In the genomic region with DNA sequence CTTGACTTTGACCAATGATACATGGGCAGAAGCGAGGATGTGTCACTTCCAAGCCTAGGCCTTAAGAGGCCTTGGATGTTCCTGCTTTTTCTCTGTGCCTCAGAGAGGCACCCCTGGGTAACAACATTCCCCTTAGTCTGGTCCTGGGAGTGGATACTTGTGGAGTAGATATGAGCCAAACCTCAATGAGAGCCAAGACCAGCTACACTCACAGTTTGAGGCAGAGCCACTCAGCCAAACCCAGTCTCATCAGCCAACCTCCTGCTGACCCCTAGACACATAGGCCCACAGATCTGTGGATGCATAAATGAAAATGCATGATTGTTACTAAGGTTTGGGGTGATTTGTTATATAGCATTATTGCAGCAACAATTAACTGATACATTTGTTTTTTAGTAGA, we compare ENCODE assay signal across 9 cellular contexts.
"Had no signal": no experiment of that assay in that cellular context is flagged by ENCODE, and none has a peak within 500 bp of the region (broad histone marks: within the 10 kb centered on the region; RNA-seq: fewer than 3 reads in every experiment).

No MANE protein-coding gene starts in this region.

- H3K9ac ChIP-seq: GM23248, KMS-11 had no signal

- H3K4me2 ChIP-seq: KMS-11 had no signal

- H3K27ac Mint-ChIP-seq: HFFc6 had no signal

- ATAC-seq: HCT116 had no signal

- H3K4me1 ChIP-seq: HAP-1 had no signal

- H3K27ac ChIP-seq: GM23248, KMS-11 had no signal

- DNase-seq: GM23248, GOT3, H7, HFFc6, IMR-90, KBM-7 had no signal

- H3K4me3 ChIP-seq: GM23248, HAP-1 had no signal

- H2AFZ ChIP-seq: GM23248 had no signal

- H3K4me3 Mint-ChIP-seq: HFFc6 had no signal
